7 cellular contexts compared by ENCODE assay signal in the genomic region with DNA sequence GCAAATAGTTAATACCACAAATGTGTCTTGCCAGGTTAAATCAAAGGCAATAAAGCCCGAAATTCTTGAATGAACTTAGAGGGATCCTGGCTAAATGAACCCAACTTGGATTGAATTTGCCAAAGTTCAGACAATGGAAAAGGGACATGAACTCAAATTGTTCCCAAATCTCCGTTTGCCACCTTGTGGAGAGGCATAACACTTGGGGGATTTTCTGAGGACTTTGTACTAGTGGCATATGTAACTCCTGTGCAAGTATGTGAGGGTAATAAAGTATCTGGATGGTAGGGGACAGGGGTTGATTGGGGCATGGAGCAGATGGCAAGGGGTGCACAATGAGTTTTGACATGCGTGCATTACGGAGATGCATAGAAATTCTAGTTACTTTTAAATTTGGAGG. TPM values are rescaled to one million over a fixed set of nuclear protein-coding genes. Genes with fewer than 3 reads are reported as not detected.
DNase-seq lines count a peak whose midpoint lies in the region; ATAC-seq and TF ChIP-seq lines count a peak whose summit lies in the region.

No MANE protein-coding gene starts in this region.

- no peak for ATAC-seq in activated B cell treated with CpG ODN at 0.5 μM for 24 hours (ENCODE audit: low read depth)
- ATAC-seq in GM21390 (IDR thresholded peaks at IDR 0.05; ENCODE audit: unreplicated experiment) = no peak

- H3K4me1 ChIP-seq in iPS DF 6.9 (ENCODE audit: control insufficient read depth, insufficient read depth, low read length) (peaks cover 2% of the 10 kb centered on the region; the same call in 1 of the 2 replicates), spleen (peaks cover 0 to 42% (median 34%) of the 10 kb centered on the region in 6 donors)

- POLR2A ChIA-PET in activated B cell treated with CpG ODN at 0.5 μM for 24 hours (lab: Charles Lee) = interaction anchor here (1.0 to 3.3 kb wide), 8 partner anchors 103 to 1850 kb away, joined by 4 to 41 read pairs (median 8); a partner anchor contains a TSS

- in situ Hi-C loops in ACHN (cut with HindIII; ENCODE audit: low pct_ligation_motif_present, low pct_unique_long_range_greater_than_20kb, low sequenced_read_pairs) = no loop called here

- no peak for TF ChIP-seq POLR2A in spleen (IDR thresholded peaks at IDR 0.05)

- TF ChIP-seq CTCF in activated B cell treated with CpG ODN at 0.5 μM for 24 hours (IDR thresholded peaks at IDR 0.05) (no peak), spleen (IDR thresholded peaks at IDR 0.05 in 8 of 11, conservative IDR thresholded peaks at IDR 0.05 in 3 of 11) (no peak)

- H3K27ac ChIP-seq in iPS DF 6.9 (ENCODE audit: low read length) (no peak overlapping the region), spleen (peak overlapping the region in 6 of 8 donors; percentile 95 to 98 (median 98))

- H3K4me3 Mint-ChIP-seq in activated B cell treated with CpG ODN at 0.5 μM for 24 hours = peak overlapping the region; percentile 96

- H3K27ac Mint-ChIP-seq in activated B cell treated with CpG ODN at 0.5 μM for 24 hours = peak overlapping the region; percentile 97

- H3K9me3 Mint-ChIP-seq in activated B cell treated with CpG ODN at 0.5 μM for 24 hours = no peaks in the 10 kb centered on the region

- no peaks in the 10 kb centered on the region for H3K9me3 ChIP-seq in iPS DF 6.9 (ENCODE audit: control insufficient read depth, insufficient read depth, low read length)
- no peaks in the 10 kb centered on the region for H3K9me3 ChIP-seq in spleen

- H3K27me3 Mint-ChIP-seq in activated B cell treated with CpG ODN at 0.5 μM for 24 hours = no peaks in the 10 kb centered on the region

- no CpG with 5 or more reads among the region's 4 CpGs for WGBS in iPS DF 6.9 (ENCODE audit: insufficient coverage, insufficient read length)
- WGBS in spleen, 5 donors = 85 to 88% (median 86%) methylated on average over 4 of the region's 4 CpGs

- CTCF ChIA-PET in activated B cell treated with CpG ODN at 0.5 μM for 24 hours (lab: Charles Lee) = no interaction called here

- DNase-seq in HT-29 (ENCODE audit: low spot score) = peak; percentile 12
- no peak for DNase-seq in activated B cell treated with CpG ODN at 0.5 μM for 24 hours
- no peak for DNase-seq in iPS DF 6.9 (ENCODE audit: low read depth, low spot score)
- DNase-seq in spleen = no peak
- DNase-seq in ACHN = no peak
- DNase-seq in stimulated activated CD4-positive, alpha-beta T cell treated with anti-CD3 and anti-CD28 coated beads, Interleukin-15, amount 100 ng/mL, for 24 hours = no peak

- no peaks in the 10 kb centered on the region for H3K36me3 ChIP-seq in iPS DF 6.9 (ENCODE audit: control insufficient read depth, insufficient read depth, low read length)
- no peaks in the 10 kb centered on the region for H3K36me3 ChIP-seq in spleen

- H3K4me3 ChIP-seq in iPS DF 6.9 (ENCODE audit: low read length) = peak overlapping the region; percentile 88; the same call in 1 of the 2 replicates
- H3K4me3 ChIP-seq in spleen = peak overlapping the region in 6 of 8 donors; percentile 58 to 79 (median 68)

- intact Hi-C loops in activated B cell treated with CpG ODN at 0.5 μM for 24 hours (cut with micrococcal nuclease) = loop anchor here (5.0 to 10.0 kb wide), 2 partner anchors 1230 to 1732 kb away; a partner anchor contains a TSS
- intact Hi-C loops in spleen (cut with DNase I; ENCODE audit: low total_unique reads) = loop anchor here (5.0 kb wide), 1 partner anchor 640 kb away; a partner anchor contains a TSS

- H3K36me3 Mint-ChIP-seq in activated B cell treated with CpG ODN at 0.5 μM for 24 hours (ENCODE audit: low read depth) = peaks cover 5% of the 10 kb centered on the region

- H3K27me3 ChIP-seq in iPS DF 6.9 (ENCODE audit: control insufficient read depth, insufficient read depth, low read length) (no peaks in the 10 kb centered on the region), spleen (replicated peaks in 1 of 7) (no peaks in the 10 kb centered on the region)

- H3K4me1 Mint-ChIP-seq in activated B cell treated with CpG ODN at 0.5 μM for 24 hours = peaks cover 22% of the 10 kb centered on the region

RNA-seq across cellular contexts. Expression of a gene that starts 1.3 kb away (rescaled TPM):
- 8.2 and 13.7 TPM in 2 replicates for total RNA-seq in HT-29 (2014; rRNA removed; shearing (Covaris generic))
- total RNA-seq in activated B cell treated with CpG ODN at 0.5 μM for 24 hours (11.8 and 12.9 TPM in 2 replicates), spleen (10 to 100 TPM; 17.0 to 31.7 (median 28.3) TPM)
- 10 to 100 TPM in 2 of 3 donors, 1 to 10 TPM in 1; 7.2 to 11.4 (median 10.1) TPM for polyA plus RNA-seq in spleen
